20 cellular contexts compared by ENCODE assay signal in the genomic region with DNA sequence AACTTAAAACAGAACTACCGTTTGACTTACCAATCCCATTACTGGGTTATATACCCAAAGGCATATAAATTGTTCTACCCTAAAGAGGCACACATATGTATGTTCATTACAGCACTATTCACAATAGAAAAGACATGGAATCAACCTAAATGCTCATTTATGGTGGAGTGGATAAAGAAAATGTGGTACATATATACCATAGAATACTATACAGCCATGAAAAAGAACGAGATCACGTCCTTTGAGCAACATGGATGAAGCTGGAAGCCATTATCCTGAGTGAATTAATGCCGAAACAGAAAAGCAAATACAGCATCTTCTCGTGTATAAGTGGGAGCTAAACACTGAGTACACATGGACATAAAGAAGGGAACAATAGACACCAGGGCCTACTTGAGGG. TPM values are rescaled to one million over a fixed set of nuclear protein-coding genes. Genes with fewer than 3 reads are reported as not detected.
"Had no signal": no experiment of that assay in that cellular context is flagged by ENCODE, and none has a peak within 500 bp of the region (broad histone marks: within the 10 kb centered on the region; RNA-seq: fewer than 3 reads in every experiment).

No MANE protein-coding gene starts in this region.

- H3K27ac ChIP-seq: KMS-11, RWPE1 had no signal

- FAIRE-seq: HepG2 had no signal

- H3K9ac ChIP-seq: KMS-11 had no signal

- H3K4me2 ChIP-seq: KMS-11 had no signal

- DNase-seq: IMR-90, Kasumi-1, MM.1S, NCI-H1092 treated with DMSO at 0.1 percent for 48 hours, NCI-H1436, NCI-H187, NCI-H2029, NCI-H2081 treated with DMSO at 0.1 percent for 48 hours, NCI-H2171, NCI-H226, NCI-H446, NCI-H510A, NCI-H524 treated with DMSO at 0.1 percent for 48 hours, NCI-H69, NCI-H774, SHP77 had no signal

RNA-seq across cellular contexts. Expression of gene TMEM229B, which starts 31.8 kb away (rescaled TPM):
- polyA plus RNA-seq: IMR-90 had no signal

RNA-seq across cellular contexts. Expression of gene PLEK2, which starts 44.8 kb away (rescaled TPM):
- total RNA-seq: M059J had no signal
